ENCODE assay signal across 1 cellular context in the genomic region with DNA sequence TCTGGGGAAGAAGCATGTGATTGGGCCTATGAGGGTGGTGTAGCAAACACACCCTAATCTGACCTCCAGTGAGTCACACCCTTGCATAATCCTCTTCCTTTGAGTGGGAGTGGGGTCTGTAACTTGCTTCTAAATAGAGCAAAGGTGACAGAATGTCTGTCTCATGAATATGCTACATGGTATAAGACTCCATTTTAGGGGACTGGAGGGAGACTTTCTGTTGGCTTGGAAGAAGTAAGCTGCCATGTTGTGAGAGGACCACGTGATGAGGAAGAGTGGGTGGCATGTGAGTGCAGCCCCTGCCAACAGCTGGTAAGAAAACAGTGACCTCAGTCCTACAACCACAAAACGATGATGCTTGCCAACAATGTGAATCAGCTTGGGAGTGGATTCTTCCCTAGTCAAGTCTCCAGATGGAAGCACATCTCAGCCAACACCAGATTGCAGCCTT.
TF ChIP-seq lines count a peak whose summit lies in the region.

No MANE protein-coding gene starts in this region.

TF ChIP-seq in IMR-90, 13 proteins besides CTCF, POLR2A, EP300 and RAD21:
- TF ChIP-seq MXI1 (IDR thresholded peaks at IDR 0.05; ENCODE audit: borderline replicate concordance, low read depth, low read length) (no peak), CEBPB (IDR thresholded peaks at IDR 0.05; ENCODE audit: low read depth, low read length) (peak; percentile 88), MAFK (IDR thresholded peaks at IDR 0.05; ENCODE audit: low read depth, low read length) (no peak), BHLHE40 (IDR thresholded peaks at IDR 0.05; ENCODE audit: low read depth, low read length) (peak; percentile 92), NFE2L2 (IDR thresholded peaks at IDR 0.05; ENCODE audit: low read depth, low read length) (no peak), FOS (IDR thresholded peaks at IDR 0.05; ENCODE audit: low read depth, low read length) (peak; percentile 24; the same call in 1 of the 2 replicates), CHD1 (IDR thresholded peaks at IDR 0.05; ENCODE audit: low read depth, low read length) (no peak), MAZ (IDR thresholded peaks at IDR 0.05; ENCODE audit: borderline replicate concordance, low read depth, low read length) (no peak)
- TF ChIP-seq, protein P1, sequence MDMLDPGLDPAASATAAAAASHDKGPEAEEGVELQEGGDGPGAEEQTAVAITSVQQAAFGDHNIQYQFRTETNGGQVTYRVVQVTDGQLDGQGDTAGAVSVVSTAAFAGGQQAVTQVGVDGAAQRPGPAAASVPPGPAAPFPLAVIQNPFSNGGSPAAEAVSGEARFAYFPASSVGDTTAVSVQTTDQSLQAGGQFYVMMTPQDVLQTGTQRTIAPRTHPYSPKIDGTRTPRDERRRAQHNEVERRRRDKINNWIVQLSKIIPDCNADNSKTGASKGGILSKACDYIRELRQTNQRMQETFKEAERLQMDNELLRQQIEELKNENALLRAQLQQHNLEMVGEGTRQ (IDR thresholded peaks at IDR 0.05; ENCODE audit: low read depth, low read length), result peak; percentile 93
TF ChIP-seq in IMR-90: peak in this region for 4.
